1 cellular context compared by ENCODE assay signal in the genomic region with DNA sequence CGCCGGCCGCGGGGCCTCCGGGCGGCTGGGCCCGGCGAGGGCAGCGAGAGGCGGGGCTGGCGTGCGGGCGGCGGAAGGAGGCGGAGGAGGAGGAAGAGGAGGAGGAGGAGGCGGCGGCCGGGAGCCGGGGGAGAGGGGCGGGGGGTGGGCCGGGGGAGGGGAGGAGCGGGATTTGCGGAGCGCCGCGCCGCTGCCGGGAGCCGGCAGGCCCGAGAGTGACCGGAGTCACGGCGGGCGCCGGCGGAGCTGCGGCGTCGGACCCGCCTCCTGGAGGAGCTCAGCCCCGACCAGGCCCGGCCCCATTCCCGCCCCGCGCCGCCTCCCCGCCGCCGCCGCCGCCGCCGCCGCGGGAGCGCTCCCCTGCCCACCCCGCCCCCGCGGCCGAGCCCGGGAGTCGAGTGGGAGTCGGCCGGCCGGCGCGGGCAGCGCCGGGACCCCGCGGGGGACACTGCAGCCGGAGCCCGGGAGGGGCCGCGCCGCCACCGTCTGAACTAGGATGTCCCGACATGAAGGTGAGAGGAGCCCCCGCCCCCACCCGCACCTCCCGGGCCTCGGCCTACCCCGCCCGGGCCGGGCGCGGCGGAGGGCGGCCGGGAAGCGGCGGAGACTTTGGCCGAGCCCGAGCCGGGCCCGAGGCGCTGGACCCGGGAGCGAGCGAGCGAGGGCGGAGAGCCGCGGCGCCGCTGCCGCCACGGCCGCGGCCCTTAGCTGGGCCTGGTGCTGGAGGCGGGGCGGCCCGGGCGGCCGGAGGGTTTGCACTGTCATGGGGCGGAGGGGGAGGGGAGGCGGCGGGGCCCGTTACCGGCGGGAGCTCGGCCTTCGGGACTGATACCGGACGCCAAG.
TF ChIP-seq lines count a peak whose summit lies in the region.

Gene KCMF1, plus strand, starts transcription at position 206 of the 843 bp plus-strand sequence. Its CDS starts 291 bp downstream, at position 497.

TF ChIP-seq in K562, 482 proteins besides CTCF, POLR2A, EP300 and RAD21 (continued from another document):
- peak; percentile 75 for TF ChIP-seq GABPA (tag; conservative IDR thresholded peaks at IDR 0.05; ENCODE audit: low read depth)
- peak in 1 of 2 experiments; percentile 99; a peak in 2 of 4 replicates for TF ChIP-seq ZNF639 (CRISPR knock-in tag; conservative IDR thresholded peaks at IDR 0.05 in 1 of 2, IDR thresholded peaks at IDR 0.05 in 1 of 2)
- TF ChIP-seq TEAD1 (CRISPR knock-in tag; IDR thresholded peaks at IDR 0.05): no peak
- TF ChIP-seq HNRNPLL (IDR thresholded peaks at IDR 0.05; ENCODE audit: low read depth, low read length, poor library complexity, severe bottlenecking): peak; percentile 54
- TF ChIP-seq CCNT2 (IDR thresholded peaks at IDR 0.05; ENCODE audit: borderline replicate concordance, extremely low read depth, insufficient read length, low read depth, low read length): peak; percentile 54
- TF ChIP-seq STAT5A (IDR thresholded peaks at IDR 0.05; ENCODE audit: borderline replicate concordance, low read length): no peak
- TF ChIP-seq ZNF395 (CRISPR knock-in tag; IDR thresholded peaks at IDR 0.05): 0 out of 2 replicates have a peak, but pooled peaks have one; percentile 56
- no peak for TF ChIP-seq MECOM (CRISPR knock-in tag; IDR thresholded peaks at IDR 0.05)
TF ChIP-seq in K562: peak in this region for 24.
